In genomic region chr6:72724545-72724944, GRCh38 we compare ENCODE assay signal across 11 cellular contexts.
DNase-seq lines count a peak whose midpoint lies in the region; ATAC-seq, FAIRE-seq and TF ChIP-seq lines count a peak whose summit lies in the region.
"Had no signal": no experiment of that assay in that cellular context is flagged by ENCODE, and none has a peak within 500 bp of the region (broad histone marks: within the 10 kb centered on the region; RNA-seq: fewer than 3 reads in every experiment).

No MANE protein-coding gene starts in this region.

- no peak for TF ChIP-seq POLR2A in Peyer's patch (IDR thresholded peaks at IDR 0.05)

- H3K9me3 Mint-ChIP-seq in T-helper 2 cell treated with Interferon-gamma antibody and Interleukin-4, amounts not matched to agents 5 μg/mL and 100 μg/mL, for 36 hours, result peaks cover 3% of the 10 kb centered on the region

- no peaks in the 10 kb centered on the region for H3K27me3 Mint-ChIP-seq in T-helper 2 cell treated with Interferon-gamma antibody and Interleukin-4, amounts not matched to agents 5 μg/mL and 100 μg/mL, for 36 hours (ENCODE audit: low read depth)

- H3K4me1 ChIP-seq in Peyer's patch, result no peaks in the 10 kb centered on the region
- no peaks in the 10 kb centered on the region for H3K4me1 ChIP-seq in mucosa of descending colon (ENCODE audit: low read depth)

- FAIRE-seq in HTR-8/SVneo (lab: Jason Lieb, UNC), result peak; percentile 9
- FAIRE-seq: endothelial cell of umbilical vein had no signal

- no peak overlapping the region for H3K4me3 ChIP-seq in Peyer's patch
- H3K4me3 ChIP-seq in mucosa of descending colon, result no peak overlapping the region

- no peak overlapping the region for H3K27ac ChIP-seq in Peyer's patch

- H3K36me3 Mint-ChIP-seq in T-helper 2 cell treated with Interferon-gamma antibody and Interleukin-4, amounts not matched to agents 5 μg/mL and 100 μg/mL, for 36 hours (ENCODE audit: low read depth), result peaks cover 1% of the 10 kb centered on the region

- H3K9me3 ChIP-seq in Peyer's patch, result no peaks in the 10 kb centered on the region
- H3K9me3 ChIP-seq in mucosa of descending colon, result no peaks in the 10 kb centered on the region

- no peaks in the 10 kb centered on the region for H3K36me3 ChIP-seq in Peyer's patch
- no peaks in the 10 kb centered on the region for H3K36me3 ChIP-seq in mucosa of descending colon (ENCODE audit: low read depth)

- peak; percentile 99 for ATAC-seq in HG02759 (IDR thresholded peaks at IDR 0.05; ENCODE audit: unreplicated experiment)
- no peak for ATAC-seq in mucosa of descending colon

- DNase-seq in NCI-H2227 treated with DMSO at 0.1 percent for 48 hours (lab: John Stamatoyannopoulos, UW) (peak; percentile 7), NCI-H2227 (lab: John Stamatoyannopoulos, UW; ENCODE audit: unreplicated experiment) (no peak), HTR-8/SVneo (ENCODE audit: insufficient read length, low spot score) (no peak), Peyer's patch (no peak), HEK293T (ENCODE audit: extremely low spot score) (no peak), mucosa of descending colon (no peak)
- no peak for DNase-seq in T-helper 2 cell treated with Interferon-gamma antibody and Interleukin-4, amounts not matched to agents 5 μg/mL and 100 μg/mL, for 36 hours (ENCODE audit: low spot score)
- DNase-seq: 8988T, NCI-H146 had no signal

- no peak overlapping the region for H3K4me3 Mint-ChIP-seq in T-helper 2 cell treated with Interferon-gamma antibody and Interleukin-4, amounts not matched to agents 5 μg/mL and 100 μg/mL, for 36 hours

- H3K4me1 Mint-ChIP-seq in T-helper 2 cell treated with Interferon-gamma antibody and Interleukin-4, amounts not matched to agents 5 μg/mL and 100 μg/mL, for 36 hours (ENCODE audit: low read depth), result no peaks in the 10 kb centered on the region

- no peak overlapping the region for H3K27ac Mint-ChIP-seq in T-helper 2 cell treated with Interferon-gamma antibody and Interleukin-4, amounts not matched to agents 5 μg/mL and 100 μg/mL, for 36 hours

- H3K27me3 ChIP-seq in Peyer's patch, result no peaks in the 10 kb centered on the region

- POLR2A ChIA-PET in HEK293T (lab: Yijun Ruan, JAX), result no interaction called here

- intact Hi-C loops in mucosa of descending colon (cut with DNase I, micrococcal nuclease), result no loop called here

- CTCF ChIA-PET in HEK293T (lab: Yijun Ruan, JAX), result no interaction called here

- no peak for TF ChIP-seq CTCF in Peyer's patch (IDR thresholded peaks at IDR 0.05)
- TF ChIP-seq CTCF in mucosa of descending colon (IDR thresholded peaks at IDR 0.05), result no peak

TF ChIP-seq in HEK293T, 16 proteins besides CTCF, POLR2A, EP300 and RAD21:
- TF ChIP-seq HDGF (IDR thresholded peaks at IDR 0.05; ENCODE audit: borderline replicate concordance) (no peak), SUZ12 (IDR thresholded peaks at IDR 0.05) (no peak), BHLHE40 (IDR thresholded peaks at IDR 0.05; ENCODE audit: borderline replicate concordance) (no peak), TARDBP (IDR thresholded peaks at IDR 0.05) (no peak), ELF4 (IDR thresholded peaks at IDR 0.05) (no peak), LEF1 (IDR thresholded peaks at IDR 0.05; ENCODE audit: borderline replicate concordance) (no peak), CTBP1 (IDR thresholded peaks at IDR 0.05; ENCODE audit: borderline replicate concordance) (no peak), PKNOX1 (IDR thresholded peaks at IDR 0.05) (no peak), ARNT (IDR thresholded peaks at IDR 0.05) (no peak), ZNF384 (IDR thresholded peaks at IDR 0.05) (no peak), L3MBTL2 (conservative IDR thresholded peaks at IDR 0.05) (no peak), FOXM1 (IDR thresholded peaks at IDR 0.05; ENCODE audit: borderline replicate concordance) (no peak), SP1 (IDR thresholded peaks at IDR 0.05) (no peak)
